In the genomic region with DNA sequence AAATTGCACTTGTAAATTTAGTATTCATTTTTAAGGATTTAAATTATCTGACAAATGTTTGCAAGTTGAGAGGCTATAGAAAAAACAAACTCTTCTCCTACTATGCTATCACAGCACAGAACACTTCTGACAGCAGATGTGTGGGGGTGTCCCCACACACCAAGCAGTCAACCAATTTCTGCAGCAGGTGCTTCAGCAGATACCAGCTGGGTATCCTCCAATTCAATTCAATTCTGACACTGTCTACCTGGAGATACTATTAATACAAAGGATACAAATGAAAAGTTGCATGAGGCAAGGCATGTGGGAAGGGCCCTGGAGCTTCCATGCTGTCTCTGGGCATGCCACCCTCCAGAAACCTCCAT, we compare ENCODE assay signal across 19 cellular contexts. TPM values are rescaled to one million over a fixed set of nuclear protein-coding genes. Genes with fewer than 3 reads are reported as not detected.
DNase-seq lines count a peak whose midpoint lies in the region; ATAC-seq lines count a peak whose summit lies in the region.
"Had no signal": no experiment of that assay in that cellular context is flagged by ENCODE, and none has a peak within 500 bp of the region (broad histone marks: within the 10 kb centered on the region; RNA-seq: fewer than 3 reads in every experiment).

No MANE protein-coding gene starts in this region.

- H3K36me3 Mint-ChIP-seq in activated T-cell treated with anti-CD3 and anti-CD28 coated beads, Interleukin-2, amount 50 U/mL, for 72 hours (ENCODE audit: insufficient read depth in 2 of 2): peaks cover 49 to 74% of the 10 kb centered on the region in 2 donors
- H3K36me3 Mint-ChIP-seq in T-cell: peaks cover 74% of the 10 kb centered on the region
- peaks cover 38% of the 10 kb centered on the region for H3K36me3 Mint-ChIP-seq in stimulated activated effector memory CD8-positive, alpha-beta T cell treated with anti-CD3 and anti-CD28 coated beads, Interleukin-12 subunit alpha, Interleukin-12 subunit beta, amount 100 ng/mL, for 72 hours
- peaks cover 91% of the 10 kb centered on the region for H3K36me3 Mint-ChIP-seq in activated T-helper 2 cell treated with anti-CD3 and anti-CD28 coated beads, Interferon-gamma antibody, Interleukin-2, Interleukin-4, amounts not matched to agents 10 μg/mL and 5 μg/mL and 100 μg/mL, durations not matched to agents 14 hours and 24 hours and 36 hours (ENCODE audit: low read depth)

- peak in 1 of 2 donors; percentile 30 for ATAC-seq in activated T-cell treated with anti-CD3 and anti-CD28 coated beads, Interleukin-2, amount 50 U/mL, for 72 hours (replicated peaks in 1 of 2)
- ATAC-seq in T-cell (replicated peaks in 1 of 4): peak in 2 of 4 experiments; percentile 36 to 48
- ATAC-seq in stimulated activated effector memory CD8-positive, alpha-beta T cell treated with anti-CD3 and anti-CD28 coated beads, Interleukin-12 subunit alpha, Interleukin-12 subunit beta, amount 100 ng/mL, for 72 hours: peak; percentile 53
- ATAC-seq: stimulated activated memory B cell treated with anti-CD40 and anti-IgM and Interleukin-4, amounts not matched to agents 10 μg/mL and 1 μg/mL and 100 μg/mL, for 72 hours had no signal

- H3K27me3 Mint-ChIP-seq in activated T-cell treated with anti-CD3 and anti-CD28 coated beads, Interleukin-2, amount 50 U/mL, for 72 hours (ENCODE audit: low read depth): no peaks in the 10 kb centered on the region
- no peaks in the 10 kb centered on the region for H3K27me3 Mint-ChIP-seq in T-cell
- no peaks in the 10 kb centered on the region for H3K27me3 Mint-ChIP-seq in activated T-helper 2 cell treated with anti-CD3 and anti-CD28 coated beads, Interferon-gamma antibody, Interleukin-2, Interleukin-4, amounts not matched to agents 10 μg/mL and 5 μg/mL and 100 μg/mL, durations not matched to agents 14 hours and 24 hours and 36 hours (ENCODE audit: low read depth)
- H3K27me3 Mint-ChIP-seq: stimulated activated memory B cell treated with anti-CD40 and anti-IgM and Interleukin-4, amounts not matched to agents 10 μg/mL and 1 μg/mL and 100 μg/mL, for 72 hours had no signal

- intact Hi-C loops in activated T-helper 2 cell treated with anti-CD3 and anti-CD28 coated beads, Interferon-gamma antibody, Interleukin-2, Interleukin-4, amounts not matched to agents 10 μg/mL and 5 μg/mL and 100 μg/mL, durations not matched to agents 14 hours and 24 hours and 36 hours (cut with micrococcal nuclease): no loop called here

- peak overlapping the region; percentile 2 for H3K27ac ChIP-seq in angular gyrus (ENCODE audit: low read depth, low read length)
- H3K27ac ChIP-seq: coronary artery, left ventricle myocardium inferior, SJSA1, thoracic aorta, vagina had no signal

- peaks cover 18 to 26% of the 10 kb centered on the region in 2 donors for H3K9me3 Mint-ChIP-seq in activated T-cell treated with anti-CD3 and anti-CD28 coated beads, Interleukin-2, amount 50 U/mL, for 72 hours
- peaks cover 23 to 55% (median 27%) of the 10 kb centered on the region in 3 donors for H3K9me3 Mint-ChIP-seq in T-cell
- peaks cover 14% of the 10 kb centered on the region for H3K9me3 Mint-ChIP-seq in stimulated activated effector memory CD8-positive, alpha-beta T cell treated with anti-CD3 and anti-CD28 coated beads, Interleukin-12 subunit alpha, Interleukin-12 subunit beta, amount 100 ng/mL, for 72 hours
- peaks cover 72% of the 10 kb centered on the region for H3K9me3 Mint-ChIP-seq in activated T-helper 2 cell treated with anti-CD3 and anti-CD28 coated beads, Interferon-gamma antibody, Interleukin-2, Interleukin-4, amounts not matched to agents 10 μg/mL and 5 μg/mL and 100 μg/mL, durations not matched to agents 14 hours and 24 hours and 36 hours

- peak overlapping the region; percentile 56 for H3K27ac Mint-ChIP-seq in activated T-cell treated with anti-CD3 and anti-CD28 coated beads, Interleukin-2, amount 50 U/mL, for 72 hours
- peak overlapping the region; percentile 98 to 99 for H3K27ac Mint-ChIP-seq in T-cell
- peak overlapping the region; percentile 89 for H3K27ac Mint-ChIP-seq in stimulated activated effector memory CD8-positive, alpha-beta T cell treated with anti-CD3 and anti-CD28 coated beads, Interleukin-12 subunit alpha, Interleukin-12 subunit beta, amount 100 ng/mL, for 72 hours
- H3K27ac Mint-ChIP-seq in activated T-helper 2 cell treated with anti-CD3 and anti-CD28 coated beads, Interferon-gamma antibody, Interleukin-2, Interleukin-4, amounts not matched to agents 10 μg/mL and 5 μg/mL and 100 μg/mL, durations not matched to agents 14 hours and 24 hours and 36 hours: no peak overlapping the region
- H3K27ac Mint-ChIP-seq: stimulated activated memory B cell treated with anti-CD40 and anti-IgM and Interleukin-4, amounts not matched to agents 10 μg/mL and 1 μg/mL and 100 μg/mL, for 72 hours had no signal

- H3K4me3 Mint-ChIP-seq in activated T-cell treated with anti-CD3 and anti-CD28 coated beads, Interleukin-2, amount 50 U/mL, for 72 hours: peak overlapping the region; percentile 32 to 38
- H3K4me3 Mint-ChIP-seq in T-cell: peak overlapping the region; percentile 14 to 80 (median 37)
- peak overlapping the region; percentile 68 for H3K4me3 Mint-ChIP-seq in stimulated activated effector memory CD8-positive, alpha-beta T cell treated with anti-CD3 and anti-CD28 coated beads, Interleukin-12 subunit alpha, Interleukin-12 subunit beta, amount 100 ng/mL, for 72 hours
- no peak overlapping the region for H3K4me3 Mint-ChIP-seq in activated T-helper 2 cell treated with anti-CD3 and anti-CD28 coated beads, Interferon-gamma antibody, Interleukin-2, Interleukin-4, amounts not matched to agents 10 μg/mL and 5 μg/mL and 100 μg/mL, durations not matched to agents 14 hours and 24 hours and 36 hours (ENCODE audit: low read depth)
- H3K4me3 Mint-ChIP-seq: CD14-positive monocyte; stimulated activated memory B cell treated with anti-CD40 and anti-IgM and Interleukin-4, amounts not matched to agents 10 μg/mL and 1 μg/mL and 100 μg/mL, for 72 hours had no signal

- POLR2A ChIA-PET in T-cell (lab: Charles Lee): no interaction called here

- DNase-seq in activated T-cell treated with anti-CD3 and anti-CD28 coated beads, Interleukin-2, amount 50 U/mL, for 72 hours: no peak
- no peak for DNase-seq in activated T-cell treated with anti-CD3 and anti-CD28 coated beads, Interleukin-2, amount 50 U/mL, for 48 hours
- DNase-seq in T-cell (no peak), GM03348 (ENCODE audit: low spot score) (no peak)
- no peak for DNase-seq in stimulated activated effector memory CD8-positive, alpha-beta T cell treated with anti-CD3 and anti-CD28 coated beads, Interleukin-12 subunit alpha, Interleukin-12 subunit beta, amount 100 ng/mL, for 72 hours (ENCODE audit: low spot score in 2 of 2)
- no peak for DNase-seq in activated T-helper 2 cell treated with anti-CD3 and anti-CD28 coated beads, Interferon-gamma antibody, Interleukin-2, Interleukin-4, amounts not matched to agents 10 μg/mL and 5 μg/mL and 100 μg/mL, durations not matched to agents 14 hours and 24 hours and 36 hours (ENCODE audit: low spot score)
- DNase-seq: DMS 273 treated with DMSO at 0.1 percent for 48 hours, HCEC 1CT, left ventricle myocardium inferior, NCI-H1092, NCI-H1930, NCI-H69 had no signal

- CTCF ChIA-PET in T-cell (lab: Charles Lee): interaction anchor here (0.5 to 2.8 kb wide), 8 partner anchors 11 to 117 kb away, joined by 3 to 25 read pairs (median 4); a partner anchor contains a TSS

- H3K4me1 Mint-ChIP-seq in activated T-cell treated with anti-CD3 and anti-CD28 coated beads, Interleukin-2, amount 50 U/mL, for 72 hours (ENCODE audit: low read depth): peaks cover 55% of the 10 kb centered on the region
- H3K4me1 Mint-ChIP-seq in T-cell: peaks cover 83 to 89% (median 86%) of the 10 kb centered on the region in 3 donors
- peaks cover 80% of the 10 kb centered on the region for H3K4me1 Mint-ChIP-seq in stimulated activated effector memory CD8-positive, alpha-beta T cell treated with anti-CD3 and anti-CD28 coated beads, Interleukin-12 subunit alpha, Interleukin-12 subunit beta, amount 100 ng/mL, for 72 hours
- peaks cover 40% of the 10 kb centered on the region for H3K4me1 Mint-ChIP-seq in activated T-helper 2 cell treated with anti-CD3 and anti-CD28 coated beads, Interferon-gamma antibody, Interleukin-2, Interleukin-4, amounts not matched to agents 10 μg/mL and 5 μg/mL and 100 μg/mL, durations not matched to agents 14 hours and 24 hours and 36 hours (ENCODE audit: low read depth)

RNA-seq across cellular contexts. Expression of a gene that starts 35.1 kb away (rescaled TPM):
- 10 to 100 TPM; 83.3 to 85.8 TPM for total RNA-seq in activated T-cell treated with anti-CD3 and anti-CD28 coated beads, Interleukin-2, amount 50 U/mL, for 72 hours
- total RNA-seq in T-cell: 100 to 1,000 TPM in 2 of 5 donors, 10 to 100 TPM in 3; 80.8 to 140 (median 86.3) TPM
- 54.5 and 59.0 TPM in 2 replicates for total RNA-seq in activated T-helper 2 cell treated with anti-CD3 and anti-CD28 coated beads, Interferon-gamma antibody, Interleukin-2, Interleukin-4, amounts not matched to agents 10 μg/mL and 5 μg/mL and 100 μg/mL, durations not matched to agents 14 hours and 24 hours and 36 hours
